ENCODE assay signal across 16 cellular contexts in the genomic region with DNA sequence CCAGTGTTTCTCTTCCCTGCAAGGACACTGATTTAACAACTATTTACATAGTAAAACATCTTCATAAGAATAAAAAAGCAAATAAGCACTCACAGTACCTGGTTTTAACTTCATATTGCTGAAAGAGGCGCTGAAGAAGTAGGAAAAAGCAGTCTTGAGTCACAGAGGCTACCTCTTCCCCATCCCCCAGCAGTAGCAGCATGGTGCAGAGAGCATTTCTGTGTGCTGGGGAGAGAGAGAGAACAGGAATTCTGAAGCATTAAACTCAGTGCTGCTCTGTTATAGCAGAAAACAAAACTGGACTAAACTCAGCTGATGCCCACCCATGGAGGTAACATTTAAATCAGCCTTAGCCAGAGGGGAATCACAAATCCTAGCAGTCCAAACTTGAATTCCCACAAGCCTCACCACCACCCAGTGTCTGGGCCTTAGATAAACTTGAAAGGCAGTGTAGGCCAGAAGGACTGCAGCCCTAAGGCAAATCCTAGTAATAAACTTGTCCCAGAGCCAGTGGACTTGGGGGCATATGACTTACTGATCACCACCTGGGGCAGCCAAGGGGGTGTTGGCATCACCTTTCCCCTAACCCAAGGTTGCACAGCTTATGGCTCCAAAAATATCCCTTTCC.
DNase-seq lines count a peak whose midpoint lies in the region; ATAC-seq and TF ChIP-seq lines count a peak whose summit lies in the region.
"Had no signal": no experiment of that assay in that cellular context is flagged by ENCODE, and none has a peak within 500 bp of the region (broad histone marks: within the 10 kb centered on the region; RNA-seq: fewer than 3 reads in every experiment).

No MANE protein-coding gene starts in this region.

- no peaks in the 10 kb centered on the region for H3K27me3 ChIP-seq in GM23338 (ENCODE audit: insufficient read depth)
- H3K27me3 ChIP-seq in NT2/D1 (ENCODE audit: insufficient read depth, insufficient read length) = no peaks in the 10 kb centered on the region
- no peaks in the 10 kb centered on the region for H3K27me3 ChIP-seq in endodermal cell (ENCODE audit: control insufficient read depth, insufficient read depth, low read length, poor library complexity, severe bottlenecking)
- H3K27me3 ChIP-seq in parathyroid adenoma (ENCODE audit: control insufficient read depth, insufficient read depth, low read length) = no peaks in the 10 kb centered on the region
- H3K27me3 ChIP-seq: BLaER1 treated with 17β-estradiol and CSF1 and Interleukin-3, amounts not matched to agents 10 nM and 100 nM had no signal

- H3K4me3 ChIP-seq in GM23338 (no peak overlapping the region), NT2/D1 (ENCODE audit: insufficient read length, low read depth) (no peak overlapping the region), endodermal cell (ENCODE audit: low read length) (no peak overlapping the region), parathyroid adenoma (ENCODE audit: low read depth, low read length) (no peak overlapping the region)
- H3K4me3 ChIP-seq: BLaER1 treated with 17β-estradiol and CSF1 and Interleukin-3, amounts not matched to agents 10 nM and 100 nM; GM12878 had no signal

- no peaks in the 10 kb centered on the region; the same call in 2 of the 3 replicates for H3K9me3 Mint-ChIP-seq in GM23338
- H3K9me3 Mint-ChIP-seq in endodermal cell = peaks cover 2% of the 10 kb centered on the region

- H3K9ac ChIP-seq in NT2/D1 (ENCODE audit: insufficient read length, low read depth) (no peak overlapping the region), endodermal cell (ENCODE audit: extremely low read depth, low read length, poor library complexity, severe bottlenecking) (no peak overlapping the region), parathyroid adenoma (no peak overlapping the region)
- H3K9ac ChIP-seq: BLaER1 treated with 17β-estradiol and CSF1 and Interleukin-3, amounts not matched to agents 10 nM and 100 nM had no signal

- peak overlapping the region; percentile 80 for H2AFZ ChIP-seq in GM23338
- H2AFZ ChIP-seq in parathyroid adenoma = peak overlapping the region; percentile 14

- H3K9me3 ChIP-seq in NT2/D1 (ENCODE audit: insufficient read depth, low read length) (no peaks in the 10 kb centered on the region), endodermal cell (ENCODE audit: control insufficient read depth, low read length) (no peaks in the 10 kb centered on the region), parathyroid adenoma (ENCODE audit: control insufficient read depth, low read length) (no peaks in the 10 kb centered on the region)
- H3K9me3 ChIP-seq: BLaER1 treated with 17β-estradiol and CSF1 and Interleukin-3, amounts not matched to agents 10 nM and 100 nM had no signal

- WGBS in endodermal cell (ENCODE audit: insufficient coverage in 1 of 2, insufficient read length in 1 of 2), 2 experiments = 54% methylated on average over 1 of the region's 1 CpG; no CpG with 5 or more reads in 1 of the 2 experiments

- H3K4me1 ChIP-seq in GM23338 (ENCODE audit: insufficient read depth) (no peaks in the 10 kb centered on the region), NT2/D1 (ENCODE audit: insufficient read depth, insufficient read length) (no peaks in the 10 kb centered on the region), endodermal cell (ENCODE audit: control insufficient read depth, insufficient read depth, low read length) (no peaks in the 10 kb centered on the region), parathyroid adenoma (no peaks in the 10 kb centered on the region)
- H3K4me1 ChIP-seq: BLaER1 treated with 17β-estradiol and CSF1 and Interleukin-3, amounts not matched to agents 10 nM and 100 nM had no signal

- peak; percentile 84 for ATAC-seq in GM23338
- no peak for ATAC-seq in omental fat pad (ENCODE audit: low FRiP score)
- no peak for ATAC-seq in HG02642 (IDR thresholded peaks at IDR 0.05; ENCODE audit: poor library complexity, unreplicated experiment)
- ATAC-seq: CD8-positive, alpha-beta T cell; GM12878; HepG2 had no signal

- H3K79me2 ChIP-seq in GM23338 (replicated peaks; ENCODE audit: insufficient read depth) (no peaks in the 10 kb centered on the region), parathyroid adenoma (no peaks in the 10 kb centered on the region)

- H3K4me3 Mint-ChIP-seq in GM23338 (no peak overlapping the region), endodermal cell (no peak overlapping the region)
- H3K4me3 Mint-ChIP-seq: B cell; CD8-positive, alpha-beta T cell; IgD-negative memory B cell had no signal

- H3K4me2 ChIP-seq in GM23338 (0 out of 2 replicates have a peak overlapping the region, but pooled peaks have one; percentile 31), parathyroid adenoma (ENCODE audit: low read length) (no peak overlapping the region)
- H3K4me2 ChIP-seq: BLaER1 treated with 17β-estradiol and CSF1 and Interleukin-3, amounts not matched to agents 10 nM and 100 nM had no signal

- no peaks in the 10 kb centered on the region for H3F3A ChIP-seq in GM23338 (replicated peaks; ENCODE audit: low read depth)

- H3K4me1 Mint-ChIP-seq in GM23338 (peaks cover 8% of the 10 kb centered on the region), endodermal cell (peaks cover 11% of the 10 kb centered on the region)

- H3K27ac Mint-ChIP-seq in GM23338 = no peak overlapping the region; the same call in 1 of the 2 replicates
- H3K27ac Mint-ChIP-seq in endodermal cell = no peak overlapping the region
- H3K27ac Mint-ChIP-seq: B cell; CD8-positive, alpha-beta T cell; IgD-negative memory B cell had no signal

- no peaks in the 10 kb centered on the region for H4K20me1 ChIP-seq in GM23338 (replicated peaks; ENCODE audit: insufficient read depth)
- H4K20me1 ChIP-seq: BLaER1 treated with 17β-estradiol and CSF1 and Interleukin-3, amounts not matched to agents 10 nM and 100 nM had no signal

- H3K36me3 Mint-ChIP-seq in GM23338 (ENCODE audit: low read depth) = no peaks in the 10 kb centered on the region; the same call in 2 of the 3 replicates
- no peaks in the 10 kb centered on the region for H3K36me3 Mint-ChIP-seq in endodermal cell (ENCODE audit: low read depth)
- H3K36me3 Mint-ChIP-seq: CD8-positive, alpha-beta T cell had no signal

- no peaks in the 10 kb centered on the region for H3K27me3 Mint-ChIP-seq in GM23338 (ENCODE audit: insufficient read depth, low read depth, poor library complexity)
- peaks cover 3% of the 10 kb centered on the region for H3K27me3 Mint-ChIP-seq in endodermal cell (ENCODE audit: insufficient read depth)
- H3K27me3 Mint-ChIP-seq: IgD-negative memory B cell had no signal

- H3K36me3 ChIP-seq in GM23338 (ENCODE audit: insufficient read depth) (no peaks in the 10 kb centered on the region), NT2/D1 (ENCODE audit: insufficient read depth, insufficient read length, low read length) (no peaks in the 10 kb centered on the region), endodermal cell (ENCODE audit: control insufficient read depth, insufficient read depth, low read length) (no peaks in the 10 kb centered on the region), parathyroid adenoma (ENCODE audit: control insufficient read depth, insufficient read depth, low read length) (no peaks in the 10 kb centered on the region)
- H3K36me3 ChIP-seq: BLaER1 treated with 17β-estradiol and CSF1 and Interleukin-3, amounts not matched to agents 10 nM and 100 nM had no signal

- DNase-seq in GM23338 (ENCODE audit: low spot score) = peak; percentile 25
- peak; percentile 20 for DNase-seq in NT2/D1 (ENCODE audit: low read depth, low spot score)
- DNase-seq in endodermal cell = peak; percentile 47
- DNase-seq in omental fat pad (ENCODE audit: low spot score) = no peak
- no peak for DNase-seq in 8988T
- DNase-seq: Calu3; CD8-positive, alpha-beta T cell; DMS79 treated with DMSO at 0.1 percent for 48 hours; HCEC 1CT had no signal

- H3K9me2 ChIP-seq in GM23338 (ENCODE audit: insufficient read depth) = peaks cover 3% of the 10 kb centered on the region; the same call in 1 of the 2 replicates

- H3K27ac ChIP-seq in GM23338 (ENCODE audit: low read depth) (no peak overlapping the region), endodermal cell (ENCODE audit: low read depth, low read length) (no peak overlapping the region), parathyroid adenoma (no peak overlapping the region)
- H3K27ac ChIP-seq: BLaER1 treated with 17β-estradiol and CSF1 and Interleukin-3, amounts not matched to agents 10 nM and 100 nM had no signal

- no peak for TF ChIP-seq CTCF in GM23338 (conservative IDR thresholded peaks at IDR 0.05; ENCODE audit: low read depth in 2 of 2)
- no peak for TF ChIP-seq CTCF in endodermal cell (conservative IDR thresholded peaks at IDR 0.05)
- TF ChIP-seq CTCF in parathyroid adenoma (IDR thresholded peaks at IDR 0.05) = no peak
- TF ChIP-seq CTCF in omental fat pad (IDR thresholded peaks at IDR 0.05) = no peak

TF ChIP-seq in GM23338, 12 proteins besides CTCF, POLR2A, EP300 and RAD21 (continues in another document):
- TF ChIP-seq EZH2 (IDR thresholded peaks at IDR 0.05; ENCODE audit: low read depth, unreplicated experiment) (no peak), ETS1 (IDR thresholded peaks at IDR 0.05) (no peak), EZH2phosphoT487 (IDR thresholded peaks at IDR 0.05; ENCODE audit: unreplicated experiment) (no peak), STAT1 (IDR thresholded peaks at IDR 0.05; ENCODE audit: unreplicated experiment) (no peak)

Comparison
In these comparisons a context has a peak if more than half of its experiments do, and no peak if none do; other contexts are left out.
1. DNase-seq: peak in GM23338 (single experiment), NT2/D1 (single experiment) and endodermal cell (single experiment); none in omental fat pad (single experiment) and 8988T (single experiment).